Comparison of ENCODE assay signal across 8 cellular contexts in genomic region chr6:134640975-134641429, GRCh38.
DNase-seq lines count a peak whose midpoint lies in the region; ATAC-seq, FAIRE-seq and TF ChIP-seq lines count a peak whose summit lies in the region.

No MANE protein-coding gene starts in this region.

- peak overlapping the region; percentile 70 to 80 for H3K27ac ChIP-seq in A549

- FAIRE-seq in A549 (lab: Jason Lieb, UNC), result no peak

- TF ChIP-seq CTCF in A549 (IDR thresholded peaks at IDR 0.05) (peak; percentile 57), choroid plexus epithelial cell (conservative IDR thresholded peaks at IDR 0.05; ENCODE audit: low read depth, low read length) (peak; percentile 98)

- POLR2A ChIA-PET in A549 (lab: Yijun Ruan, JAX), result interaction anchor here (1.4 kb wide), 1 partner anchor 51 kb away, joined by 6 read pairs; no protein-coding TSS in a partner anchor

- 0 out of 3 replicates have a peak overlapping the region, but pooled peaks have one; percentile 4 for H3K4me2 ChIP-seq in A549

- H3K4me3 ChIP-seq in A549, result no peak overlapping the region
- H3K4me3 ChIP-seq in choroid plexus epithelial cell (ENCODE audit: low read depth, low read length), result no peak overlapping the region

- H3K9me3 ChIP-seq in A549, result no peaks in the 10 kb centered on the region

- peaks cover 8% of the 10 kb centered on the region; the same call in 2 of the 3 replicates for H3K4me1 ChIP-seq in A549

- WGBS in A549 (ENCODE audit: missing lambda C conversion rate), result 67% methylated on average over 1 of the region's 1 CpG

- DNase-seq in A549 (ENCODE audit: low read depth in 1 of 2, low spot score in 1 of 2), result peak; percentile 36 to 78
- peak; percentile 80 for DNase-seq in NCI-H226
- DNase-seq in activated CD4-positive, alpha-beta T cell treated with anti-CD3 and anti-CD28 coated beads for 24 hours (ENCODE audit: low read depth in 2 of 2), result peak; percentile 58 to 68
- peak; percentile 98 for DNase-seq in choroid plexus epithelial cell (ENCODE audit: low read depth)
- peak; percentile 86 for DNase-seq in left kidney (ENCODE audit: low read depth, low spot score)
- DNase-seq in stimulated activated CD4-positive, alpha-beta T cell treated with anti-CD3 and anti-CD28 coated beads, Interleukin-4, amount 100 ng/mL, for 1 hour, result peak; percentile 69

- no peak for TF ChIP-seq POLR2A in A549 (IDR thresholded peaks at IDR 0.05; ENCODE audit: low read length)

- peak; percentile 67 to 83 for TF ChIP-seq RAD21 in A549 (conservative IDR thresholded peaks at IDR 0.05 in 1 of 2, IDR thresholded peaks at IDR 0.05 in 1 of 2)

- CTCF ChIA-PET in A549 (lab: Yijun Ruan, JAX), result interaction anchor here (1.0 to 1.8 kb wide), 19 partner anchors 9 to 517 kb away, joined by 3 to 11 read pairs (median 4); no protein-coding TSS in a partner anchor

- no peak for TF ChIP-seq EP300 in A549 (IDR thresholded peaks at IDR 0.05)

- peak in 1 of 2 experiments; percentile 89; a peak in 4 of 6 replicates for ATAC-seq in A549
- ATAC-seq in GM18511 (IDR thresholded peaks at IDR 0.05; ENCODE audit: unreplicated experiment), result peak; percentile 84
- ATAC-seq in HG03064 (IDR thresholded peaks at IDR 0.05; ENCODE audit: low read depth, unreplicated experiment), result peak; percentile 72

TF ChIP-seq in A549, 52 proteins besides CTCF, POLR2A, EP300 and RAD21:
- TF ChIP-seq HOXB13 (CRISPR knock-in tag; IDR thresholded peaks at IDR 0.05; ENCODE audit: low read depth) (no peak), CEBPB (IDR thresholded peaks at IDR 0.05) (no peak), RNF2 (IDR thresholded peaks at IDR 0.05; ENCODE audit: borderline replicate concordance, low read depth) (no peak), FOSL2 (IDR thresholded peaks at IDR 0.05) (no peak), FOSL2 (CRISPR knock-in tag; IDR thresholded peaks at IDR 0.05) (peak; percentile 77), SMC3 (IDR thresholded peaks at IDR 0.05) (peak; percentile 76; the same call in 2 of the 3 replicates)
